In genomic region chr4:173159791-173160190, GRCh38 we compare ENCODE assay signal across 1 cellular context.
TF ChIP-seq lines count a peak whose summit lies in the region.

No MANE protein-coding gene starts in this region.

TF ChIP-seq in HEK293, 187 proteins besides CTCF, POLR2A, EP300 and RAD21 (continued from another document):
- TF ChIP-seq, protein P1, sequence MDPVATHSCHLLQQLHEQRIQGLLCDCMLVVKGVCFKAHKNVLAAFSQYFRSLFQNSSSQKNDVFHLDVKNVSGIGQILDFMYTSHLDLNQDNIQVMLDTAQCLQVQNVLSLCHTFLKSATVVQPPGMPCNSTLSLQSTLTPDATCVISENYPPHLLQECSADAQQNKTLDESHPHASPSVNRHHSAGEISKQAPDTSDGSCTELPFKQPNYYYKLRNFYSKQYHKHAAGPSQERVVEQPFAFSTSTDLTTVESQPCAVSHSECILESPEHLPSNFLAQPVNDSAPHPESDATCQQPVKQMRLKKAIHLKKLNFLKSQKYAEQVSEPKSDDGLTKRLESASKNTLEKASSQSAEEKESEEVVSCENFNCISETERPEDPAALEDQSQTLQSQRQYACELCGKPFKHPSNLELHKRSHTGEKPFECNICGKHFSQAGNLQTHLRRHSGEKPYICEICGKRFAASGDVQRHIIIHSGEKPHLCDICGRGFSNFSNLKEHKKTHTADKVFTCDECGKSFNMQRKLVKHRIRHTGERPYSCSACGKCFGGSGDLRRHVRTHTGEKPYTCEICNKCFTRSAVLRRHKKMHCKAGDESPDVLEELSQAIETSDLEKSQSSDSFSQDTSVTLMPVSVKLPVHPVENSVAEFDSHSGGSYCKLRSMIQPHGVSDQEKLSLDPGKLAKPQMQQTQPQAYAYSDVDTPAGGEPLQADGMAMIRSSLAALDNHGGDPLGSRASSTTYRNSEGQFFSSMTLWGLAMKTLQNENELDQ (tag by site-specific recombination; IDR thresholded peaks at IDR 0.05; ENCODE audit: low read depth) = no peak
